18 cellular contexts compared by ENCODE assay signal in the genomic region with DNA sequence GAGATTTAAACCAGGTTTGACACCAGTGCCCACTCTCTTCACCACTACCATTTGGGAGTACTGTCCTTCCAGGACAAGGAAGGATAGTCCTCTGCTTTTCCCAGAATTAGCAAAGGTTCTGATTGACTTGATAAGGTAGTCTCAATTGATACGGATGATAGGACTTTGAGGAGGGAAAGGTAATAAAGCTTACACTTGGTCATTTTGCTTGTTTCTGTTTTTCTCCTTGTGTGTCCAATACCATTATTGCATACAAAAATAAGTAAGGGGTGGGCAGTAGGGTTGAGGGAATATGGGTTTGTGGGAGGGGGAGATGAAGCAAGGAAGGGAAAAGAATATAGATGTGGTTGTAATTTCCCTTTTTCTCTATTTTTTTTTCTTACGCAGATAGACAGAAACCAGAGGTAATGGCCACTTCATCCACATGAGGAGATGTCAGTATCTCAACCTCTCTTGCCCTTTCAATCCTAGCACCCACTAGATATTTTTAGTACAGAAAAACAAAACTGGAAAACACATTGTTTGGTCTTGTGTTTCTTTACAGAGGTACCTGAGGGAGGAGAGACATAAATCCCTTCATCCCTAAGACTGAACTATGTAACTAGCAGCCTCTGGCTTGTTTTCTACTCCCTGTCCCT. TPM values are rescaled to one million over a fixed set of nuclear protein-coding genes. Genes with fewer than 3 reads are reported as not detected.
DNase-seq lines count a peak whose midpoint lies in the region; ATAC-seq, FAIRE-seq and TF ChIP-seq lines count a peak whose summit lies in the region.
"Had no signal": no experiment of that assay in that cellular context is flagged by ENCODE, and none has a peak within 500 bp of the region (broad histone marks: within the 10 kb centered on the region; RNA-seq: fewer than 3 reads in every experiment).

No MANE protein-coding gene starts in this region.

- peak overlapping the region; percentile 91 for H3K27ac Mint-ChIP-seq in CD8-positive, alpha-beta T cell
- H3K27ac Mint-ChIP-seq in activated CD8-positive, alpha-beta T cell treated with anti-CD3 and anti-CD28 coated beads for 36 hours, result peak overlapping the region; percentile 20
- H3K27ac Mint-ChIP-seq: endodermal cell had no signal

- no peaks in the 10 kb centered on the region for H3K9me3 ChIP-seq in A549
- H3K9me3 ChIP-seq in CD8-positive, alpha-beta T cell (ENCODE audit: low read length), result no peaks in the 10 kb centered on the region
- H3K9me3 ChIP-seq: gastrocnemius medialis, tibial artery had no signal

- no peaks in the 10 kb centered on the region for H3K9me3 Mint-ChIP-seq in CD8-positive, alpha-beta T cell
- H3K9me3 Mint-ChIP-seq in activated CD8-positive, alpha-beta T cell treated with anti-CD3 and anti-CD28 coated beads for 36 hours, result no peaks in the 10 kb centered on the region
- H3K9me3 Mint-ChIP-seq: endodermal cell had no signal

- peaks cover 77% of the 10 kb centered on the region for H3K4me1 Mint-ChIP-seq in CD8-positive, alpha-beta T cell (ENCODE audit: low read depth)
- H3K4me1 Mint-ChIP-seq in activated CD8-positive, alpha-beta T cell treated with anti-CD3 and anti-CD28 coated beads for 36 hours (ENCODE audit: low read depth), result peaks cover 60% of the 10 kb centered on the region

- H3K4me1 ChIP-seq in A549, result peaks cover 16% of the 10 kb centered on the region
- peaks cover 56% of the 10 kb centered on the region for H3K4me1 ChIP-seq in CD8-positive, alpha-beta T cell (ENCODE audit: insufficient read depth, low read length)

- no peak for TF ChIP-seq CTCF in A549 (IDR thresholded peaks at IDR 0.05)
- TF ChIP-seq CTCF in CD8-positive, alpha-beta T cell (IDR thresholded peaks at IDR 0.05), result no peak
- no peak for TF ChIP-seq CTCF in activated CD8-positive, alpha-beta T cell treated with anti-CD3 and anti-CD28 coated beads for 36 hours (IDR thresholded peaks at IDR 0.05)

- no peak for TF ChIP-seq POLR2A in A549 (IDR thresholded peaks at IDR 0.05; ENCODE audit: low read length)

- no peak for TF ChIP-seq RAD21 in A549 (conservative IDR thresholded peaks at IDR 0.05 in 1 of 2, IDR thresholded peaks at IDR 0.05 in 1 of 2)

- POLR2A ChIA-PET in A549 (lab: Yijun Ruan, JAX), result interaction anchor here (1.0 to 1.5 kb wide), 3 partner anchors 9 to 12 kb away, joined by 4 to 6 read pairs (median 5); a partner anchor contains a TSS
- POLR2A ChIA-PET in CD8-positive, alpha-beta T cell (lab: Charles Lee), result interaction anchor here (0.7 to 7.3 kb wide), 8 partner anchors 8 to 250 kb away, joined by 3 to 122 read pairs (median 4); a partner anchor contains a TSS
- POLR2A ChIA-PET in activated CD8-positive, alpha-beta T cell treated with anti-CD3 and anti-CD28 coated beads for 36 hours (lab: Charles Lee), result interaction anchor here (0.7 to 4.0 kb wide), 4 partner anchors 8 to 202 kb away, joined by 3 to 22 read pairs (median 4); a partner anchor contains a TSS

- intact Hi-C loops in CD8-positive, alpha-beta T cell (cut with DNase I, micrococcal nuclease), result no loop called here
- intact Hi-C loops in activated CD8-positive, alpha-beta T cell treated with anti-CD3 and anti-CD28 coated beads for 36 hours (cut with micrococcal nuclease), result no loop called here

- ATAC-seq in A549, result no peak
- ATAC-seq in CD8-positive, alpha-beta T cell, result no peak
- no peak for ATAC-seq in activated CD8-positive, alpha-beta T cell treated with anti-CD3 and anti-CD28 coated beads for 36 hours
- ATAC-seq in HG02852 (IDR thresholded peaks at IDR 0.05; ENCODE audit: unreplicated experiment), result no peak
- no peak for ATAC-seq in GM21447 (IDR thresholded peaks at IDR 0.05; ENCODE audit: unreplicated experiment)
- ATAC-seq in GM21619 (IDR thresholded peaks at IDR 0.05; ENCODE audit: unreplicated experiment), result no peak
- no peak for ATAC-seq in HG03159 (IDR thresholded peaks at IDR 0.05; ENCODE audit: unreplicated experiment)
- ATAC-seq: gastrocnemius medialis had no signal

- FAIRE-seq in A549 (lab: Jason Lieb, UNC), result no peak
- FAIRE-seq: bronchial epithelial cell had no signal

- WGBS in A549 (ENCODE audit: missing lambda C conversion rate), result 96% methylated on average over 2 of the region's 2 CpGs

- H3K4me3 ChIP-seq in A549, result no peak overlapping the region
- no peak overlapping the region for H3K4me3 ChIP-seq in CD8-positive, alpha-beta T cell (ENCODE audit: low read depth, low read length)
- H3K4me3 ChIP-seq: gastrocnemius medialis, tibial artery had no signal

- peak overlapping the region; percentile 95 for H3K4me2 ChIP-seq in A549

- H3K36me3 Mint-ChIP-seq in CD8-positive, alpha-beta T cell, result peaks cover 43% of the 10 kb centered on the region
- peaks cover 48% of the 10 kb centered on the region for H3K36me3 Mint-ChIP-seq in activated CD8-positive, alpha-beta T cell treated with anti-CD3 and anti-CD28 coated beads for 36 hours (ENCODE audit: low read depth)

- no peaks in the 10 kb centered on the region for H3K27me3 Mint-ChIP-seq in CD8-positive, alpha-beta T cell (ENCODE audit: low read depth)
- no peaks in the 10 kb centered on the region for H3K27me3 Mint-ChIP-seq in activated CD8-positive, alpha-beta T cell treated with anti-CD3 and anti-CD28 coated beads for 36 hours

- H3K27me3 ChIP-seq in CD8-positive, alpha-beta T cell (ENCODE audit: insufficient read depth, low read length), result no peaks in the 10 kb centered on the region
- H3K27me3 ChIP-seq: gastrocnemius medialis, tibial artery had no signal

- H3K36me3 ChIP-seq in CD8-positive, alpha-beta T cell (ENCODE audit: insufficient read depth, low read length), result peaks cover 25% of the 10 kb centered on the region

- no peak overlapping the region for H3K4me3 Mint-ChIP-seq in CD8-positive, alpha-beta T cell
- no peak overlapping the region for H3K4me3 Mint-ChIP-seq in activated CD8-positive, alpha-beta T cell treated with anti-CD3 and anti-CD28 coated beads for 36 hours

- TF ChIP-seq EP300 in A549 (IDR thresholded peaks at IDR 0.05), result no peak

- CTCF ChIA-PET in A549 (lab: Yijun Ruan, JAX), result interaction anchor here (0.8 to 7.8 kb wide), 7 partner anchors 8 to 55 kb away, joined by 4 to 62 read pairs (median 7); a partner anchor contains a TSS
- CTCF ChIA-PET in CD8-positive, alpha-beta T cell (lab: Charles Lee), result interaction anchor here (0.7 to 7.5 kb wide), 5 partner anchors 9 to 130 kb away, joined by 3 to 54 read pairs (median 3); a partner anchor contains a TSS
- CTCF ChIA-PET in activated CD8-positive, alpha-beta T cell treated with anti-CD3 and anti-CD28 coated beads for 36 hours (lab: Charles Lee), result interaction anchor here (1.1 to 2.2 kb wide), 7 partner anchors 8 to 107 kb away, joined by 3 to 13 read pairs (median 5); a partner anchor contains a TSS

- no peak overlapping the region for H3K27ac ChIP-seq in A549
- no peak overlapping the region for H3K27ac ChIP-seq in CD8-positive, alpha-beta T cell (ENCODE audit: low read depth, low read length)

- DNase-seq in A549 (ENCODE audit: low read depth in 1 of 2, low spot score in 1 of 2) (no peak), myocyte (ENCODE audit: low read depth) (peak; percentile 13)
- no peak for DNase-seq in CD8-positive, alpha-beta T cell
- no peak for DNase-seq in activated CD8-positive, alpha-beta T cell treated with anti-CD3 and anti-CD28 coated beads for 36 hours
- DNase-seq: activated CD4-positive, alpha-beta T cell treated with anti-CD3 and anti-CD28 coated beads, Interleukin-2, amount 50 U/mL, for 1 hour; C1 segment of cervical spinal cord; endodermal cell; gastrocnemius medialis; NCI-H2029; NCI-H524; RPMI8226; stimulated activated CD4-positive, alpha-beta T cell treated with anti-CD3 and anti-CD28 coated beads, Interleukin-15, amount 100 ng/mL, for 24 hours; tibial artery had no signal

RNA-seq across cellular contexts. Expression of a gene that starts 2.6 kb away (rescaled TPM):
- 2.9 and 3.3 TPM in 2 replicates for polyA plus RNA-seq in A549 (2011; rRNA removed)
- polyA plus RNA-seq in A549 (2012; cell fraction: cytosol; rRNA removed), result 4.2 and 6.6 TPM in 2 replicates
- polyA plus RNA-seq in A549 (2012; cell fraction: nucleus; rRNA removed), result 3.6 and 5.0 TPM in 2 replicates
- 5.1 to 6.8 TPM (median 6.6 TPM) in 3 replicates for polyA plus RNA-seq in A549 (2017; fragmentation: RNase III; extraction: RNeasy Plus Mini Kit Qiagen cat#74134 plus additional on column Dnase treatment)
- 4.3 and 4.5 TPM in 2 replicates for polyA minus RNA-seq in A549 (2011; rRNA and poly(A)+ RNA removed)
- total RNA-seq in CD8-positive, alpha-beta T cell, result under 1 TPM; 0.30 to 0.56 TPM
- total RNA-seq in activated CD8-positive, alpha-beta T cell treated with anti-CD3 and anti-CD28 coated beads for 36 hours, result 1 to 10 TPM; 1.4 to 1.9 TPM
- total RNA-seq in myocyte, result 4.8 and 5.4 TPM in 2 replicates
- 5.6 TPM for polyA plus RNA-seq in myocyte (2012)

RNA-seq across cellular contexts. Expression of a gene that starts 9.3 kb away (rescaled TPM):
- polyA plus RNA-seq in A549 (2011; rRNA removed) (78.1 and 83.1 TPM in 2 replicates), A549 (2017; fragmentation: RNase III; extraction: RNeasy Plus Mini Kit Qiagen cat#74134 plus additional on column Dnase treatment) (50.6 to 54.7 TPM (median 52.0 TPM) in 3 replicates)
- 26.2 and 30.5 TPM in 2 replicates for polyA plus RNA-seq in A549 (2012; cell fraction: cytosol; rRNA removed)
- polyA plus RNA-seq in A549 (2012; cell fraction: nucleus; rRNA removed), result 25.4 and 35.1 TPM in 2 replicates
- polyA minus RNA-seq in A549 (2011; rRNA and poly(A)+ RNA removed), result 68.8 and 71.3 TPM in 2 replicates
- 100 to 1,000 TPM; 275 to 282 TPM for total RNA-seq in CD8-positive, alpha-beta T cell
- 10 to 100 TPM; 86.5 to 92.8 TPM for total RNA-seq in activated CD8-positive, alpha-beta T cell treated with anti-CD3 and anti-CD28 coated beads for 36 hours
- 65.9 and 92.2 TPM in 2 replicates for total RNA-seq in myocyte
- polyA plus RNA-seq in myocyte (2012), result 86.8 TPM

RNA-seq across cellular contexts. Expression of a gene that starts 10.0 kb away (rescaled TPM):
- polyA plus RNA-seq in A549 (2011; rRNA removed) (33.7 and 35.3 TPM in 2 replicates), A549 (2017; fragmentation: RNase III; extraction: RNeasy Plus Mini Kit Qiagen cat#74134 plus additional on column Dnase treatment) (26.0 to 28.2 TPM (median 26.5 TPM) in 3 replicates)
- 16.3 and 18.3 TPM in 2 replicates for polyA plus RNA-seq in A549 (2012; cell fraction: cytosol; rRNA removed)
- polyA plus RNA-seq in A549 (2012; cell fraction: nucleus; rRNA removed), result 5.2 and 8.3 TPM in 2 replicates
- polyA minus RNA-seq in A549 (2011; rRNA and poly(A)+ RNA removed), result 9.5 and 11.8 TPM in 2 replicates
- 1 to 10 TPM; 1.9 to 2.0 TPM for total RNA-seq in CD8-positive, alpha-beta T cell
- total RNA-seq in activated CD8-positive, alpha-beta T cell treated with anti-CD3 and anti-CD28 coated beads for 36 hours, result 1 to 10 TPM; 4.2 to 4.8 TPM
- 76.6 and 79.8 TPM in 2 replicates for total RNA-seq in myocyte
- polyA plus RNA-seq in myocyte (2012), result 77.0 TPM

RNA-seq across cellular contexts. Expression of a gene that starts 13.8 kb away (rescaled TPM):
- polyA plus RNA-seq in A549 (2011; rRNA removed) (0.30 and 0.38 TPM in 2 replicates), A549 (2017; fragmentation: RNase III; extraction: RNeasy Plus Mini Kit Qiagen cat#74134 plus additional on column Dnase treatment) (0.22 to 0.51 TPM (median 0.28 TPM) in 3 replicates)
- polyA plus RNA-seq in A549 (2012; cell fraction: cytosol; rRNA removed), result 0.12 and 0.17 TPM in 2 replicates
- 0.47 and 0.78 TPM in 2 replicates for polyA plus RNA-seq in A549 (2012; cell fraction: nucleus; rRNA removed)
- 0.21 and 0.24 TPM in 2 replicates for polyA minus RNA-seq in A549 (2011; rRNA and poly(A)+ RNA removed)
- under 1 TPM; 0.08 to 0.47 TPM for total RNA-seq in CD8-positive, alpha-beta T cell
- 1 to 10 TPM in 1 of 2 experiments, under 1 TPM in 1; 0.54 to 1.4 TPM for total RNA-seq in activated CD8-positive, alpha-beta T cell treated with anti-CD3 and anti-CD28 coated beads for 36 hours
- total RNA-seq in myocyte, result 1.4 and 1.8 TPM in 2 replicates
- 0.49 TPM for polyA plus RNA-seq in myocyte (2012)

RNA-seq across cellular contexts. Expression of a gene that starts 20.4 kb away (rescaled TPM):
- polyA plus RNA-seq in A549 (2011; rRNA removed), result 9.9 and 10.8 TPM in 2 replicates
- 3.9 and 4.6 TPM in 2 replicates for polyA plus RNA-seq in A549 (2012; cell fraction: cytosol; rRNA removed)
- polyA plus RNA-seq in A549 (2012; cell fraction: nucleus; rRNA removed), result 2.6 and 3.3 TPM in 2 replicates
- polyA plus RNA-seq in A549 (2017; fragmentation: RNase III; extraction: RNeasy Plus Mini Kit Qiagen cat#74134 plus additional on column Dnase treatment), result 2.4 to 3.9 TPM (median 3.3 TPM) in 3 replicates
- polyA minus RNA-seq in A549 (2011; rRNA and poly(A)+ RNA removed), result 15.9 and 18.0 TPM in 2 replicates
- total RNA-seq in CD8-positive, alpha-beta T cell, result 10 to 100 TPM; 20.0 to 21.9 TPM
- total RNA-seq in activated CD8-positive, alpha-beta T cell treated with anti-CD3 and anti-CD28 coated beads for 36 hours, result 10 to 100 TPM; 17.5 to 19.3 TPM
- 4.3 and 6.7 TPM in 2 replicates for total RNA-seq in myocyte
- polyA plus RNA-seq in myocyte (2012), result 3.7 TPM

Comparison
In these comparisons a context has a peak if more than half of its experiments do, and no peak if none do; other contexts are left out.
1. RNA of a gene that starts 10.0 kb away (total RNA-seq): 76.6 to 79.8 TPM in myocyte; 4.2 to 4.8 TPM in activated CD8-positive, alpha-beta T cell treated with anti-CD3 and anti-CD28 coated beads for 36 hours and 1.9 to 2.0 TPM in CD8-positive, alpha-beta T cell; every median in the first group is over 10 times any median in the second.